ENCODE assay signal across 9 cellular contexts in the genomic region with DNA sequence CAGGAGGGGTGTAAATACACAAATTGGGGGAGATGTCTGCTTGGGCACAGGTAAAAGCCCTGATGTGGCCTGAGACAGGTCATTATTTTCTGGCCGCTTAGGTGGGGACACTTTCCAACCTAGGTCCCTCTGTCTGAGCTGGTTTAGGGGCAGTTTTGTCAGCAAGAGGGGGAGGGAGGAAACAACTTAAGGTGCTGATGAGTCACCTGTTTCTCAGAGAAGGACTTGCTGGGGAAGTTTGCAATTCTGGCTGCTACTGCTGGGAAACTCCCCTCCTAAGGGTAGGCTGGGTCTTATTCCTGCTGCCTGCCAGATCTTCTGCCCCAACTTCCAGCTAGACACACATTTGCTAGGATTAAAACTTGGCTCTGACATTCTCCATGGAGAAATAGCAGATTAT. TPM values are rescaled to one million over a fixed set of nuclear protein-coding genes. Genes with fewer than 3 reads are reported as not detected.
DNase-seq lines count a peak whose midpoint lies in the region; ATAC-seq and TF ChIP-seq lines count a peak whose summit lies in the region.
"Had no signal": no experiment of that assay in that cellular context is flagged by ENCODE, and none has a peak within 500 bp of the region (broad histone marks: within the 10 kb centered on the region; RNA-seq: fewer than 3 reads in every experiment).

No MANE protein-coding gene starts in this region.

- H3K36me3 Mint-ChIP-seq in activated naive CD4-positive, alpha-beta T cell treated with anti-CD3 and anti-CD28 coated beads, Interleukin-2, amount 50 U/mL, for 24 hours: no peaks in the 10 kb centered on the region
- H3K36me3 Mint-ChIP-seq in naive thymus-derived CD4-positive, alpha-beta T cell: peaks cover 0 to 2% (median 0%) of the 10 kb centered on the region in 5 donors

- no peak overlapping the region for H3K23ac ChIP-seq in neuronal stem cell (ENCODE audit: low read depth, low read length, poor library complexity)

- H3K4ac ChIP-seq in neuronal stem cell (ENCODE audit: low read length): no peak overlapping the region

- peak overlapping the region; percentile 51 for H3K27ac Mint-ChIP-seq in activated naive CD4-positive, alpha-beta T cell treated with anti-CD3 and anti-CD28 coated beads, Interleukin-2, amount 50 U/mL, for 24 hours
- no peak overlapping the region for H3K27ac Mint-ChIP-seq in naive thymus-derived CD4-positive, alpha-beta T cell

- no peak overlapping the region for H2BK5ac ChIP-seq in neuronal stem cell (ENCODE audit: low read length)

- no peaks in the 10 kb centered on the region for H3K36me3 ChIP-seq in naive thymus-derived CD4-positive, alpha-beta T cell (ENCODE audit: control insufficient read depth in 2 of 3, insufficient read depth in 3 of 3, low read length in 3 of 3)
- H3K36me3 ChIP-seq in neuronal stem cell (replicated peaks in 1 of 2; ENCODE audit: control insufficient read depth in 2 of 2, insufficient read depth in 2 of 2, low read length in 2 of 2) (no peaks in the 10 kb centered on the region), WERI-Rb-1 (no peaks in the 10 kb centered on the region)

- no peak overlapping the region for H2BK12ac ChIP-seq in neuronal stem cell (ENCODE audit: low read length)

- H4K91ac ChIP-seq in neuronal stem cell (ENCODE audit: low read depth, low read length, poor library complexity): no peak overlapping the region

- no peak overlapping the region for H2BK15ac ChIP-seq in neuronal stem cell (ENCODE audit: low read length)

- H3K4me1 ChIP-seq in naive thymus-derived CD4-positive, alpha-beta T cell (ENCODE audit: control insufficient read depth in 2 of 2, insufficient read depth in 2 of 2, low read length in 2 of 2): peaks cover 0 to 6% of the 10 kb centered on the region in 2 donors
- no peaks in the 10 kb centered on the region for H3K4me1 ChIP-seq in neuronal stem cell (ENCODE audit: control insufficient read depth in 2 of 2, insufficient read depth in 1 of 2, low read depth in 1 of 2, low read length in 2 of 2)

- no CpG with 5 or more reads among the region's 1 CpG for WGBS in neuronal stem cell (ENCODE audit: extremely low coverage in 2 of 2, insufficient read length in 2 of 2, insufficient replicate concordance in 1 of 2), 2 donors

- no peak overlapping the region for H3K4me3 ChIP-seq in naive thymus-derived CD4-positive, alpha-beta T cell (ENCODE audit: low read length)
- H3K4me3 ChIP-seq in neuronal stem cell (ENCODE audit: low read length in 2 of 2) (no peak overlapping the region), WERI-Rb-1 (ENCODE audit: low read depth, low read length) (no peak overlapping the region)

- peaks cover 11% of the 10 kb centered on the region for H3K4me1 Mint-ChIP-seq in activated naive CD4-positive, alpha-beta T cell treated with anti-CD3 and anti-CD28 coated beads, Interleukin-2, amount 50 U/mL, for 24 hours
- H3K4me1 Mint-ChIP-seq in naive thymus-derived CD4-positive, alpha-beta T cell: peaks cover 3 to 16% (median 5%) of the 10 kb centered on the region in 7 donors

- H3K27me3 ChIP-seq in naive thymus-derived CD4-positive, alpha-beta T cell (ENCODE audit: control insufficient read depth in 2 of 2, insufficient read depth in 2 of 2, low read length in 2 of 2): no peaks in the 10 kb centered on the region
- H3K27me3 ChIP-seq in neuronal stem cell (ENCODE audit: control insufficient read depth in 3 of 3, insufficient read depth in 3 of 3, low read depth in 1 of 3, low read length in 3 of 3) (peaks cover 0 to 8% (median 4%) of the 10 kb centered on the region in 3 experiments), WERI-Rb-1 (ENCODE audit: insufficient read depth, low read depth, severe bottlenecking) (no peaks in the 10 kb centered on the region)

- peaks cover 2% of the 10 kb centered on the region for H3K27me3 Mint-ChIP-seq in activated naive CD4-positive, alpha-beta T cell treated with anti-CD3 and anti-CD28 coated beads, Interleukin-2, amount 50 U/mL, for 24 hours
- peaks cover 0 to 10% (median 6%) of the 10 kb centered on the region in 5 donors for H3K27me3 Mint-ChIP-seq in naive thymus-derived CD4-positive, alpha-beta T cell

- H3K9me3 ChIP-seq in naive thymus-derived CD4-positive, alpha-beta T cell (ENCODE audit: control insufficient read depth in 2 of 3, low read length in 3 of 3): no peaks in the 10 kb centered on the region
- H3K9me3 ChIP-seq in neuronal stem cell (replicated peaks in 1 of 2; ENCODE audit: control insufficient read depth in 2 of 2, insufficient read depth in 1 of 2, low read depth in 1 of 2, low read length in 2 of 2) (no peaks in the 10 kb centered on the region), WERI-Rb-1 (ENCODE audit: severe bottlenecking) (peaks cover 5% of the 10 kb centered on the region)

- H3K4me2 ChIP-seq in neuronal stem cell (ENCODE audit: insufficient read depth, low read length, poor library complexity, severe bottlenecking): no peak overlapping the region

- H2BK120ac ChIP-seq in neuronal stem cell (ENCODE audit: low read depth, low read length): no peak overlapping the region

- no peak overlapping the region for H2AK5ac ChIP-seq in neuronal stem cell (ENCODE audit: low read depth, low read length)

- POLR2A ChIA-PET in naive thymus-derived CD4-positive, alpha-beta T cell (lab: Charles Lee): no interaction called here

- H3K14ac ChIP-seq in neuronal stem cell (ENCODE audit: low read length): no peak overlapping the region

- intact Hi-C loops in naive thymus-derived CD4-positive, alpha-beta T cell (cut with micrococcal nuclease): no loop called here

- ATAC-seq in GM18907 (IDR thresholded peaks at IDR 0.05; ENCODE audit: unreplicated experiment) (peak; percentile 70), HG02870 (IDR thresholded peaks at IDR 0.05; ENCODE audit: unreplicated experiment) (peak; percentile 69)
- ATAC-seq in naive thymus-derived CD4-positive, alpha-beta T cell: peak; percentile 53

- peak in 1 of 9 donors; percentile 41 for DNase-seq in naive thymus-derived CD4-positive, alpha-beta T cell
- DNase-seq in NCI-H2227 treated with DMSO at 0.1 percent for 48 hours (lab: John Stamatoyannopoulos, UW) (no peak), neuronal stem cell (ENCODE audit: low spot score) (no peak), WERI-Rb-1 (no peak), NCI-H2171 (lab: John Stamatoyannopoulos, UW) (no peak)
- DNase-seq: midbrain had no signal

- H3K27ac ChIP-seq in naive thymus-derived CD4-positive, alpha-beta T cell (ENCODE audit: low read depth, low read length): no peak overlapping the region
- H3K27ac ChIP-seq in neuronal stem cell (replicated peaks; ENCODE audit: low read length) (no peak overlapping the region), WERI-Rb-1 (no peak overlapping the region)

- no peaks in the 10 kb centered on the region for H3K9me3 Mint-ChIP-seq in activated naive CD4-positive, alpha-beta T cell treated with anti-CD3 and anti-CD28 coated beads, Interleukin-2, amount 50 U/mL, for 24 hours
- no peaks in the 10 kb centered on the region for H3K9me3 Mint-ChIP-seq in naive thymus-derived CD4-positive, alpha-beta T cell

- CTCF ChIA-PET in naive thymus-derived CD4-positive, alpha-beta T cell (lab: Charles Lee): interaction anchor here (0.6 kb wide), 1 partner anchor 22 kb away, joined by 3 read pairs; no protein-coding TSS in a partner anchor

- H3K4me3 Mint-ChIP-seq in activated naive CD4-positive, alpha-beta T cell treated with anti-CD3 and anti-CD28 coated beads, Interleukin-2, amount 50 U/mL, for 24 hours: no peak overlapping the region
- no peak overlapping the region for H3K4me3 Mint-ChIP-seq in naive thymus-derived CD4-positive, alpha-beta T cell

- H3K79me1 ChIP-seq in neuronal stem cell (ENCODE audit: low read depth, low read length): no peaks in the 10 kb centered on the region

- no peak overlapping the region for H3K9ac ChIP-seq in neuronal stem cell (ENCODE audit: low read depth, low read length, poor library complexity)

- no peak overlapping the region for H2AFZ ChIP-seq in neuronal stem cell (ENCODE audit: low read length)

- H3K18ac ChIP-seq in neuronal stem cell (ENCODE audit: low read length): no peak overlapping the region

- TF ChIP-seq CTCF in WERI-Rb-1 (IDR thresholded peaks at IDR 0.05; ENCODE audit: low read depth, low read length): no peak

- no peak overlapping the region for H4K8ac ChIP-seq in neuronal stem cell (ENCODE audit: low read depth, low read length)

RNA-seq across cellular contexts. Expression of a gene that starts 4.8 kb away (rescaled TPM):
- under 1 TPM in 1 of 5 experiments, not detected in 4; 0.39 TPM for total RNA-seq in naive thymus-derived CD4-positive, alpha-beta T cell
- polyA plus RNA-seq in naive thymus-derived CD4-positive, alpha-beta T cell: not detected
- polyA plus RNA-seq in neuronal stem cell (2013, experiment 1 of 2): 0.38 TPM
- 0.37 TPM for polyA plus RNA-seq in neuronal stem cell (2013, experiment 2 of 2)

RNA-seq across cellular contexts. Expression of a gene that starts 15.5 kb away (rescaled TPM):
- 10 to 100 TPM; 19.9 to 22.3 (median 20.5) TPM for total RNA-seq in naive thymus-derived CD4-positive, alpha-beta T cell
- 10 to 100 TPM; 15.9 to 25.8 TPM for polyA plus RNA-seq in naive thymus-derived CD4-positive, alpha-beta T cell
- polyA plus RNA-seq in neuronal stem cell (2013, experiment 1 of 2): 6.1 TPM
- polyA plus RNA-seq in neuronal stem cell (2013, experiment 2 of 2): 6.0 TPM

RNA-seq across cellular contexts. Expression of a gene that starts 34.9 kb away (rescaled TPM):
- 1 to 10 TPM in 4 of 5 experiments, under 1 TPM in 1; 1.00 to 8.9 (median 3.6) TPM for total RNA-seq in naive thymus-derived CD4-positive, alpha-beta T cell
- polyA plus RNA-seq in naive thymus-derived CD4-positive, alpha-beta T cell: 1 to 10 TPM; 2.0 to 4.2 TPM
- 3.1 TPM for polyA plus RNA-seq in neuronal stem cell (2013, experiment 1 of 2)
- 3.1 TPM for polyA plus RNA-seq in neuronal stem cell (2013, experiment 2 of 2)

RNA-seq across cellular contexts. Expression of a gene that starts 50.3 kb away (rescaled TPM):
- not detected for total RNA-seq in naive thymus-derived CD4-positive, alpha-beta T cell
- polyA plus RNA-seq in naive thymus-derived CD4-positive, alpha-beta T cell: not detected
- not detected for polyA plus RNA-seq in neuronal stem cell (2013, experiment 1 of 2)
- 0.07 TPM for polyA plus RNA-seq in neuronal stem cell (2013, experiment 2 of 2)

RNA-seq across cellular contexts. Expression of a gene that starts 50.4 kb away (rescaled TPM):
- total RNA-seq in naive thymus-derived CD4-positive, alpha-beta T cell: not detected
- polyA plus RNA-seq in naive thymus-derived CD4-positive, alpha-beta T cell: not detected
- 0.20 TPM for polyA plus RNA-seq in neuronal stem cell (2013, experiment 1 of 2)
- 0.21 TPM for polyA plus RNA-seq in neuronal stem cell (2013, experiment 2 of 2)
